In the genomic region with DNA sequence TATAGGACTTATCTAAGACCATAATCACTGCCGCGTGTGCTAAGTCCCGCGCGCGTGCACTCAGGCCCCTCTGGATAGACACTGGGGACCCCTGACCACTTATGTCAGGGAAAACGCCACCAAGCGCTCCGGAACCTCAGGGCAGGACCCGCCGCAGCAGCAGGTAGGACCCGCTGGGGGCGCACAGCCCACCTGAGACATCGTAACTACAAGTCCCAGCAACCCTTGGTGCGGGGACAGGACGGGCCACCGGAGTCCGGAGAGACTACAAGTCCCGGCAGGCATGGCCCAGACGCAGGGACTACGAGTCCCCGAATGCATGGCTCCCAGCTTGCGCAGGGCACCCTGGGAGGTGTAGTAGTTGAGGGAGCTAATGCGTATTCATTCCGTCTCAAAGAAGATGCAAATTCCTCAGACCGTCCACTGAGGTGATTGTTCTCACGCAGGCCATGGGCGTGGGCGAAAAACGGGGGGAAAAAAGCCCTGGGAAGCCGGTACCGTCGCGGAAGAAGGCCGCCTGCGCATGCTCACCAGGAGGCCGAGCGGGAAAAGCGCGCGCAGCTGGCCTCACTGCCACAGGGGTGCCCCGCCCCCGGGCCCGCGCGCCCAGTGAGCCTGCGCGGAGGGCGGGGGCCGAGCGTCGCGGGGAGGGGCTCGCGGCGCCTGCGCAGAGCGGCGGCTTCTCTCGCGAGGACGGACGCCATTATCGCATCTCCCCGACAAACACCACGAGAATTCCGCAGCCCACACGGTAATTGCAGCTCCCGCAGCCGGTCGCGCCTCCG, we compare ENCODE assay signal across 1 cellular context.
A peak's percentile ranks its signal among the peaks of the same experiment; 100 is the strongest.
TF ChIP-seq lines count a peak whose summit lies in the region.

A gene with protein sequence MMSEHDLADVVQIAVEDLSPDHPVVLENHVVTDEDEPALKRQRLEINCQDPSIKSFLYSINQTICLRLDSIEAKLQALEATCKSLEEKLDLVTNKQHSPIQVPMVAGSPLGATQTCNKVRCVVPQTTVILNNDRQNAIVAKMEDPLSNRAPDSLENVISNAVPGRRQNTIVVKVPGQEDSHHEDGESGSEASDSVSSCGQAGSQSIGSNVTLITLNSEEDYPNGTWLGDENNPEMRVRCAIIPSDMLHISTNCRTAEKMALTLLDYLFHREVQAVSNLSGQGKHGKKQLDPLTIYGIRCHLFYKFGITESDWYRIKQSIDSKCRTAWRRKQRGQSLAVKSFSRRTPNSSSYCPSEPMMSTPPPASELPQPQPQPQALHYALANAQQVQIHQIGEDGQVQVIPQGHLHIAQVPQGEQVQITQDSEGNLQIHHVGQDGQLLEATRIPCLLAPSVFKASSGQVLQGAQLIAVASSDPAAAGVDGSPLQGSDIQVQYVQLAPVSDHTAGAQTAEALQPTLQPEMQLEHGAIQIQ (plus strand): TSS at position 670 of the 785 bp plus-strand sequence. CDS start 23,682 bp downstream, outside the sequence.

TF ChIP-seq in K562, 482 proteins besides CTCF, POLR2A, EP300 and RAD21 (continued from another document):
- TF ChIP-seq MGA (IDR thresholded peaks at IDR 0.05) (peak; percentile 74), PHF20 (IDR thresholded peaks at IDR 0.05; ENCODE audit: partially characterized antibody) (peak; percentile 77), CREM (IDR thresholded peaks at IDR 0.05; ENCODE audit: low read depth) (peak; percentile 97), POLR2H (tag; IDR thresholded peaks at IDR 0.05; ENCODE audit: low read depth) (0 out of 2 replicates have a peak, but pooled peaks have one; percentile 31), JUND (IDR thresholded peaks at IDR 0.05; ENCODE audit: borderline replicate concordance, low read depth, low read length) (peak; percentile 69), JUND (tag; IDR thresholded peaks at IDR 0.05; ENCODE audit: borderline replicate concordance, low read depth, low read length) (no peak; the same call in 2 of the 3 replicates), HOMEZ (CRISPR knock-in tag; IDR thresholded peaks at IDR 0.05) (no peak), ZBTB26 (CRISPR knock-in tag; IDR thresholded peaks at IDR 0.05) (0 out of 2 replicates have a peak, but pooled peaks have one; percentile 62), C11orf30 (IDR thresholded peaks at IDR 0.05; ENCODE audit: low read depth) (peak; percentile 39; the same call in 1 of the 2 replicates)
